8 cellular contexts compared by ENCODE assay signal in genomic region chr22:46738642-46738960, GRCh38. TPM values are rescaled to one million over a fixed set of nuclear protein-coding genes. Genes with fewer than 3 reads are reported as not detected.
A peak's percentile ranks its signal among the peaks of the same experiment; 100 is the strongest.
DNase-seq lines count a peak whose midpoint lies in the region; ATAC-seq, FAIRE-seq and TF ChIP-seq lines count a peak whose summit lies in the region.

No MANE protein-coding gene starts in this region.

- H3K79me2 ChIP-seq in KMS-11 (ENCODE audit: insufficient read depth, low read depth), result peaks cover 35% of the 10 kb centered on the region

- H3K9me3 ChIP-seq in BE2C (no peaks in the 10 kb centered on the region), ectodermal cell (ENCODE audit: control insufficient read depth, low read length) (no peaks in the 10 kb centered on the region)

- H3K4me1 Mint-ChIP-seq in natural killer cell treated with Interleukin-12 subunit alpha and Interleukin-12 subunit beta and Interleukin-15 and Interleukin-18, amount 100 ng/mL, for 72 hours (ENCODE audit: low read depth in 2 of 2), result peaks cover 33 to 40% of the 10 kb centered on the region in 2 donors

- peaks cover 20% of the 10 kb centered on the region for H3K4me1 ChIP-seq in BE2C
- H3K4me1 ChIP-seq in KMS-11 (ENCODE audit: low read depth, poor library complexity, severe bottlenecking), result peaks cover 9% of the 10 kb centered on the region
- peaks cover 22% of the 10 kb centered on the region for H3K4me1 ChIP-seq in ectodermal cell (ENCODE audit: control insufficient read depth, insufficient read depth, low read length)

- H3K27ac ChIP-seq in KMS-11 (peak overlapping the region; percentile 15; the same call in 1 of the 2 replicates), ectodermal cell (ENCODE audit: insufficient read depth, low read depth, low read length, poor library complexity, severe bottlenecking) (no peak overlapping the region)

- TF ChIP-seq CTCF in BE2C (IDR thresholded peaks at IDR 0.05; ENCODE audit: low read depth, low read length), result no peak
- no peak for TF ChIP-seq CTCF in KMS-11 (conservative IDR thresholded peaks at IDR 0.05; ENCODE audit: low read depth, low read length)

- ATAC-seq in natural killer cell treated with Interleukin-12 subunit alpha and Interleukin-12 subunit beta and Interleukin-15 and Interleukin-18, amount 100 ng/mL, for 72 hours, result peak in 1 of 2 donors; percentile 0
- no peak for ATAC-seq in HG03439 (IDR thresholded peaks at IDR 0.05; ENCODE audit: unreplicated experiment)

- peak overlapping the region; percentile 48 for H3K4me2 ChIP-seq in KMS-11

- H3K27ac Mint-ChIP-seq in natural killer cell treated with Interleukin-12 subunit alpha and Interleukin-12 subunit beta and Interleukin-15 and Interleukin-18, amount 100 ng/mL, for 72 hours, result peak overlapping the region in 1 of 2 donors; percentile 59

- H3K27me3 Mint-ChIP-seq in natural killer cell treated with Interleukin-12 subunit alpha and Interleukin-12 subunit beta and Interleukin-15 and Interleukin-18, amount 100 ng/mL, for 72 hours, result no peaks in the 10 kb centered on the region

- H3K27me3 ChIP-seq in BE2C (no peaks in the 10 kb centered on the region), KMS-11 (ENCODE audit: insufficient read depth, low read depth) (no peaks in the 10 kb centered on the region), ectodermal cell (ENCODE audit: control insufficient read depth, insufficient read depth, low read length, poor library complexity, severe bottlenecking) (peaks cover 4% of the 10 kb centered on the region)

- no peaks in the 10 kb centered on the region for H3K9me3 Mint-ChIP-seq in natural killer cell treated with Interleukin-12 subunit alpha and Interleukin-12 subunit beta and Interleukin-15 and Interleukin-18, amount 100 ng/mL, for 72 hours

- H3K36me3 ChIP-seq in BE2C, result no peaks in the 10 kb centered on the region
- H3K36me3 ChIP-seq in KMS-11 (ENCODE audit: insufficient read depth), result no peaks in the 10 kb centered on the region
- H3K36me3 ChIP-seq in ectodermal cell (ENCODE audit: control insufficient read depth, insufficient read depth, low read length), result no peaks in the 10 kb centered on the region

- H3K9ac ChIP-seq in KMS-11, result peak overlapping the region; percentile 27; the same call in 1 of the 2 replicates

- H2AFZ ChIP-seq in KMS-11 (ENCODE audit: low read depth), result peak overlapping the region; percentile 59; the same call in 1 of the 2 replicates

- H3K4me3 ChIP-seq in BE2C (ENCODE audit: low read depth, low read length) (peak overlapping the region; percentile 93), KMS-11 (IDR thresholded peaks at IDR 0.05; ENCODE audit: insufficient read depth, low read depth, low read length) (no peak overlapping the region), ectodermal cell (ENCODE audit: insufficient read depth, low read depth, low read length) (peak overlapping the region; percentile 54)

- WGBS in ectodermal cell, 2 experiments, result 9 to 11% methylated on average over 14 of the region's 14 CpGs

- DNase-seq in BE2C, result no peak
- no peak for DNase-seq in natural killer cell treated with Interleukin-12 subunit alpha and Interleukin-12 subunit beta and Interleukin-15 and Interleukin-18, amount 100 ng/mL, for 72 hours (ENCODE audit: low spot score)
- DNase-seq in mucosa of gallbladder (ENCODE audit: low spot score), result no peak
- no peak for DNase-seq in NCI-H748 treated with DMSO at 0.1 percent for 48 hours (lab: John Stamatoyannopoulos, UW)
- no peak for DNase-seq in H54 (ENCODE audit: insufficient read length, low spot score)

- H3K36me3 Mint-ChIP-seq in natural killer cell treated with Interleukin-12 subunit alpha and Interleukin-12 subunit beta and Interleukin-15 and Interleukin-18, amount 100 ng/mL, for 72 hours, result no peaks in the 10 kb centered on the region

- H4K20me1 ChIP-seq in KMS-11 (ENCODE audit: insufficient read depth), result no peaks in the 10 kb centered on the region

- FAIRE-seq in H54 (lab: Jason Lieb, UNC), result no peak

- no peak for TF ChIP-seq POLR2A in H54 (IDR thresholded peaks at IDR 0.05; ENCODE audit: low read depth, low read length)

- H3K4me3 Mint-ChIP-seq in natural killer cell treated with Interleukin-12 subunit alpha and Interleukin-12 subunit beta and Interleukin-15 and Interleukin-18, amount 100 ng/mL, for 72 hours, result peak overlapping the region; percentile 75

RNA-seq across cellular contexts. Expression of gene CERK, which starts 0.5 kb away (rescaled TPM):
- 82.7 TPM for polyA plus RNA-seq in BE2C (2012; ENCODE audit: insufficient read depth, insufficient read length, low read depth)
- polyA plus RNA-seq in ectodermal cell (2013, experiment 1 of 4), result 61.5 TPM
- 58.5 TPM for polyA plus RNA-seq in ectodermal cell (2013, experiment 2 of 4)
- polyA plus RNA-seq in ectodermal cell (2013, experiment 3 of 4), result 46.6 TPM
- 52.4 TPM for polyA plus RNA-seq in ectodermal cell (2013, experiment 4 of 4)
- 10 to 100 TPM; 38.1 to 55.8 TPM for total RNA-seq in natural killer cell treated with Interleukin-12 subunit alpha and Interleukin-12 subunit beta and Interleukin-15 and Interleukin-18, amount 100 ng/mL, for 72 hours
- total RNA-seq in mucosa of gallbladder, result 41.8 TPM

RNA-seq across cellular contexts. Expression of gene TBC1D22A, which starts 23.8 kb away (rescaled TPM):
- 7.5 TPM for polyA plus RNA-seq in BE2C (2012; ENCODE audit: insufficient read depth, insufficient read length, low read depth)
- 17.6 TPM for polyA plus RNA-seq in ectodermal cell (2013, experiment 1 of 4)
- 20.0 TPM for polyA plus RNA-seq in ectodermal cell (2013, experiment 2 of 4)
- polyA plus RNA-seq in ectodermal cell (2013, experiment 3 of 4), result 13.6 TPM
- polyA plus RNA-seq in ectodermal cell (2013, experiment 4 of 4), result 13.3 TPM
- total RNA-seq in natural killer cell treated with Interleukin-12 subunit alpha and Interleukin-12 subunit beta and Interleukin-15 and Interleukin-18, amount 100 ng/mL, for 72 hours, result 10 to 100 TPM; 31.9 to 43.4 TPM
- 33.0 TPM for total RNA-seq in mucosa of gallbladder
